In genomic region chr13:73245271-73245670, GRCh38 we compare ENCODE assay signal across 27 cellular contexts.
A peak's percentile ranks its signal among the peaks of the same experiment; 100 is the strongest.
DNase-seq lines count a peak whose midpoint lies in the region; ATAC-seq, FAIRE-seq and TF ChIP-seq lines count a peak whose summit lies in the region.
"Had no signal": no experiment of that assay in that cellular context is flagged by ENCODE, and none has a peak within 500 bp of the region (broad histone marks: within the 10 kb centered on the region; RNA-seq: fewer than 3 reads in every experiment).

No MANE protein-coding gene starts in this region.

- H2BK12ac ChIP-seq in trophoblast cell (ENCODE audit: low read length) = no peak overlapping the region

- H3K4me1 ChIP-seq in keratinocyte (ENCODE audit: control insufficient read depth, extremely low read depth, insufficient read depth, low read length) (peaks cover 20% of the 10 kb centered on the region), trophoblast cell (ENCODE audit: control insufficient read depth in 1 of 2, insufficient read depth in 2 of 2, low read length in 2 of 2) (peaks cover 2 to 5% of the 10 kb centered on the region in 2 experiments)
- H3K4me1 ChIP-seq: BE2C, BLaER1 had no signal

- no peak for TF ChIP-seq CTCF in keratinocyte (optimal IDR thresholded peaks at IDR 0.05 in 1 of 3, IDR thresholded peaks at IDR 0.05 in 1 of 3, conservative IDR thresholded peaks at IDR 0.05 in 1 of 3; ENCODE audit: extremely low read depth in 1 of 3, insufficient read depth in 2 of 3, low read length in 3 of 3)

- no peak overlapping the region for H4K91ac ChIP-seq in trophoblast cell (ENCODE audit: low read depth, low read length)

- H3K18ac ChIP-seq in trophoblast cell (ENCODE audit: low read length) = no peak overlapping the region

- H3K14ac ChIP-seq in trophoblast cell (ENCODE audit: low read length) = no peak overlapping the region

- ATAC-seq in HG03520 (IDR thresholded peaks at IDR 0.05; ENCODE audit: unreplicated experiment) = no peak
- ATAC-seq: GM12878 had no signal

- no peak overlapping the region for H3K4ac ChIP-seq in trophoblast cell (ENCODE audit: low read depth, low read length)

- no peak overlapping the region for H2BK5ac ChIP-seq in trophoblast cell (ENCODE audit: low read depth, low read length, poor library complexity)

- H4K8ac ChIP-seq in trophoblast cell (ENCODE audit: low read depth, low read length) = no peak overlapping the region

- DNase-seq in HT-29 (ENCODE audit: low spot score) (peak; percentile 92), keratinocyte (ENCODE audit: low read depth, low spot score) (no peak), trophoblast cell (peak; percentile 51 to 82), COR-L47 (lab: John Stamatoyannopoulos, UW) (no peak), NCI-H2196 (lab: John Stamatoyannopoulos, UW; ENCODE audit: unreplicated experiment) (no peak), NCI-H1092 treated with DMSO at 0.1 percent for 48 hours (lab: John Stamatoyannopoulos, UW) (no peak)
- DNase-seq: 8988T; ACHN; BE2C; C1 segment of cervical spinal cord; Caco-2; CD4-positive, alpha-beta memory T cell; CD4-positive, CD25-positive, alpha-beta regulatory T cell; CD8-positive, alpha-beta memory T cell; DMS 273 treated with DMSO at 0.1 percent for 48 hours; DMS153; DMS53; DMS79; DND-41; EL; GDM1 had no signal

- H3K79me1 ChIP-seq in trophoblast cell (ENCODE audit: low read length) = no peaks in the 10 kb centered on the region

- no peaks in the 10 kb centered on the region for H3K36me3 ChIP-seq in keratinocyte (ENCODE audit: control insufficient read depth in 2 of 2, extremely low read depth in 1 of 2, insufficient read depth in 2 of 2, low read length in 2 of 2)
- H3K36me3 ChIP-seq in trophoblast cell (ENCODE audit: control insufficient read depth in 1 of 2, insufficient read depth in 2 of 2, low read length in 2 of 2) = no peaks in the 10 kb centered on the region
- H3K36me3 ChIP-seq: BE2C, BLaER1 had no signal

- H3K4me2 ChIP-seq in keratinocyte (ENCODE audit: control insufficient read depth, extremely low read depth, insufficient read depth, low read depth, low read length) (peak overlapping the region; percentile 7), trophoblast cell (ENCODE audit: low read length) (no peak overlapping the region)
- H3K4me2 ChIP-seq: BLaER1 had no signal

- no peaks in the 10 kb centered on the region for H3K79me2 ChIP-seq in keratinocyte (ENCODE audit: control insufficient read depth, insufficient read depth, low read length)
- no peaks in the 10 kb centered on the region for H3K79me2 ChIP-seq in trophoblast cell (ENCODE audit: control insufficient read depth, insufficient read depth, low read length, poor library complexity)

- no CpG with 5 or more reads among the region's 6 CpGs for WGBS in trophoblast cell (ENCODE audit: extremely low coverage, insufficient coverage, insufficient read length)

- H3K27me3 ChIP-seq in keratinocyte (ENCODE audit: control insufficient read depth, extremely low read depth, insufficient read depth, low read length) (no peaks in the 10 kb centered on the region), trophoblast cell (ENCODE audit: insufficient read depth, low read length) (no peaks in the 10 kb centered on the region)
- H3K27me3 ChIP-seq: BE2C, BLaER1 had no signal

- no peak overlapping the region for H2AFZ ChIP-seq in keratinocyte (ENCODE audit: control insufficient read depth, low read length)
- H2AFZ ChIP-seq in trophoblast cell (ENCODE audit: insufficient read depth, low read length, poor library complexity) = no peak overlapping the region

- no peak overlapping the region for H3K9ac ChIP-seq in keratinocyte (ENCODE audit: control insufficient read depth, extremely low read depth, insufficient read depth, low read length)
- H3K9ac ChIP-seq in trophoblast cell (ENCODE audit: low read length) = no peak overlapping the region
- H3K9ac ChIP-seq: BLaER1 had no signal

- no peak overlapping the region for H4K12ac ChIP-seq in trophoblast cell (ENCODE audit: low read depth, low read length)

- no peak overlapping the region for H2AK5ac ChIP-seq in trophoblast cell (ENCODE audit: low read length)

- H4K20me1 ChIP-seq in keratinocyte (ENCODE audit: control insufficient read depth, extremely low read depth, insufficient read depth, low read length) = no peaks in the 10 kb centered on the region
- H4K20me1 ChIP-seq: BLaER1 had no signal

- H3K9me1 ChIP-seq in keratinocyte (ENCODE audit: control insufficient read depth, extremely low read depth, insufficient read depth, low read length) = no peaks in the 10 kb centered on the region

- H3K23ac ChIP-seq in trophoblast cell (ENCODE audit: low read length) = no peak overlapping the region

- dilution Hi-C loops in keratinocyte (cut with MboI; ENCODE audit: extremely low pct_ligation_motif_present, low sequenced_read_pairs) = no loop called here

- H2BK120ac ChIP-seq in trophoblast cell (ENCODE audit: insufficient read depth, low read length, poor library complexity) = no peak overlapping the region

- no peak for FAIRE-seq in keratinocyte (lab: Jason Lieb, UNC)
- FAIRE-seq: A204.1, GM12878, GM12892, GM18507 had no signal

- no peak overlapping the region for H3K27ac ChIP-seq in keratinocyte (ENCODE audit: control insufficient read depth, insufficient read depth, low read length)
- H3K27ac ChIP-seq in trophoblast cell (ENCODE audit: low read depth, low read length) = no peak overlapping the region
- H3K27ac ChIP-seq: BLaER1 had no signal

- no peaks in the 10 kb centered on the region for H3K9me3 ChIP-seq in keratinocyte (ENCODE audit: control insufficient read depth, low read depth, low read length)
- no peaks in the 10 kb centered on the region for H3K9me3 ChIP-seq in trophoblast cell (ENCODE audit: insufficient read depth, low read depth, low read length)
- H3K9me3 ChIP-seq: BE2C, BLaER1, Caco-2 had no signal

- H3K4me3 ChIP-seq in keratinocyte (ENCODE audit: control insufficient read depth in 2 of 3, extremely low read depth in 1 of 3, insufficient read depth in 2 of 3, low read depth in 1 of 3, low read length in 3 of 3) = no peak overlapping the region
- H3K4me3 ChIP-seq in trophoblast cell (ENCODE audit: low read depth, low read length) = no peak overlapping the region
- H3K4me3 ChIP-seq: BLaER1, GM12878 had no signal

Comparison
In these comparisons a context has a peak if more than half of its experiments do, and no peak if none do; other contexts are left out.
1. DNase-seq: peak in HT-29 (single experiment) and trophoblast cell (2 of 2); none in keratinocyte (single experiment), COR-L47 (single experiment), NCI-H2196 (single experiment) and NCI-H1092 treated with DMSO at 0.1 percent for 48 hours (single experiment).